Comparison of ENCODE assay signal across 1 cellular context in the genomic region with DNA sequence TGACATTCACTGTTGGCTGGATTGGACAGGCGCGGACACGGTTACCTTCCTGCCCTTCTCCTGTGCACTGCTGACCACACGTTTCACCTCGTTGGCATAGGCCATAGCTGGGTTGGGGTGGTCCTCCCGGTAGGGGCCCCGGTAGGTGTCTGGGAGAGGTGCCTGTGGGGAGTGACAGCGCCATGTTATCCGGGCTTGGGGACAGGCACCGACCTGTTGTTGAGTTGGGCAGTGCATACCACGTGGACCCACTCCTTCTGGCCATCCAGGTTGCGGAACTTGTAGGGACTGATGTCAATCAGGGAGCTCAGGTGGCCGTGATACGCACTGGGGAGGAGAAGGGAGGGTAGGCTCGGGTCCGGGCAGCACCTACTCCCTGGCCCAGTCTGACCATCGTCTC.
TF ChIP-seq lines count a peak whose summit lies in the region.

No MANE protein-coding gene starts in this region.

TF ChIP-seq in H1, 55 proteins besides CTCF, POLR2A, EP300 and RAD21:
- TF ChIP-seq, protein P1, sequence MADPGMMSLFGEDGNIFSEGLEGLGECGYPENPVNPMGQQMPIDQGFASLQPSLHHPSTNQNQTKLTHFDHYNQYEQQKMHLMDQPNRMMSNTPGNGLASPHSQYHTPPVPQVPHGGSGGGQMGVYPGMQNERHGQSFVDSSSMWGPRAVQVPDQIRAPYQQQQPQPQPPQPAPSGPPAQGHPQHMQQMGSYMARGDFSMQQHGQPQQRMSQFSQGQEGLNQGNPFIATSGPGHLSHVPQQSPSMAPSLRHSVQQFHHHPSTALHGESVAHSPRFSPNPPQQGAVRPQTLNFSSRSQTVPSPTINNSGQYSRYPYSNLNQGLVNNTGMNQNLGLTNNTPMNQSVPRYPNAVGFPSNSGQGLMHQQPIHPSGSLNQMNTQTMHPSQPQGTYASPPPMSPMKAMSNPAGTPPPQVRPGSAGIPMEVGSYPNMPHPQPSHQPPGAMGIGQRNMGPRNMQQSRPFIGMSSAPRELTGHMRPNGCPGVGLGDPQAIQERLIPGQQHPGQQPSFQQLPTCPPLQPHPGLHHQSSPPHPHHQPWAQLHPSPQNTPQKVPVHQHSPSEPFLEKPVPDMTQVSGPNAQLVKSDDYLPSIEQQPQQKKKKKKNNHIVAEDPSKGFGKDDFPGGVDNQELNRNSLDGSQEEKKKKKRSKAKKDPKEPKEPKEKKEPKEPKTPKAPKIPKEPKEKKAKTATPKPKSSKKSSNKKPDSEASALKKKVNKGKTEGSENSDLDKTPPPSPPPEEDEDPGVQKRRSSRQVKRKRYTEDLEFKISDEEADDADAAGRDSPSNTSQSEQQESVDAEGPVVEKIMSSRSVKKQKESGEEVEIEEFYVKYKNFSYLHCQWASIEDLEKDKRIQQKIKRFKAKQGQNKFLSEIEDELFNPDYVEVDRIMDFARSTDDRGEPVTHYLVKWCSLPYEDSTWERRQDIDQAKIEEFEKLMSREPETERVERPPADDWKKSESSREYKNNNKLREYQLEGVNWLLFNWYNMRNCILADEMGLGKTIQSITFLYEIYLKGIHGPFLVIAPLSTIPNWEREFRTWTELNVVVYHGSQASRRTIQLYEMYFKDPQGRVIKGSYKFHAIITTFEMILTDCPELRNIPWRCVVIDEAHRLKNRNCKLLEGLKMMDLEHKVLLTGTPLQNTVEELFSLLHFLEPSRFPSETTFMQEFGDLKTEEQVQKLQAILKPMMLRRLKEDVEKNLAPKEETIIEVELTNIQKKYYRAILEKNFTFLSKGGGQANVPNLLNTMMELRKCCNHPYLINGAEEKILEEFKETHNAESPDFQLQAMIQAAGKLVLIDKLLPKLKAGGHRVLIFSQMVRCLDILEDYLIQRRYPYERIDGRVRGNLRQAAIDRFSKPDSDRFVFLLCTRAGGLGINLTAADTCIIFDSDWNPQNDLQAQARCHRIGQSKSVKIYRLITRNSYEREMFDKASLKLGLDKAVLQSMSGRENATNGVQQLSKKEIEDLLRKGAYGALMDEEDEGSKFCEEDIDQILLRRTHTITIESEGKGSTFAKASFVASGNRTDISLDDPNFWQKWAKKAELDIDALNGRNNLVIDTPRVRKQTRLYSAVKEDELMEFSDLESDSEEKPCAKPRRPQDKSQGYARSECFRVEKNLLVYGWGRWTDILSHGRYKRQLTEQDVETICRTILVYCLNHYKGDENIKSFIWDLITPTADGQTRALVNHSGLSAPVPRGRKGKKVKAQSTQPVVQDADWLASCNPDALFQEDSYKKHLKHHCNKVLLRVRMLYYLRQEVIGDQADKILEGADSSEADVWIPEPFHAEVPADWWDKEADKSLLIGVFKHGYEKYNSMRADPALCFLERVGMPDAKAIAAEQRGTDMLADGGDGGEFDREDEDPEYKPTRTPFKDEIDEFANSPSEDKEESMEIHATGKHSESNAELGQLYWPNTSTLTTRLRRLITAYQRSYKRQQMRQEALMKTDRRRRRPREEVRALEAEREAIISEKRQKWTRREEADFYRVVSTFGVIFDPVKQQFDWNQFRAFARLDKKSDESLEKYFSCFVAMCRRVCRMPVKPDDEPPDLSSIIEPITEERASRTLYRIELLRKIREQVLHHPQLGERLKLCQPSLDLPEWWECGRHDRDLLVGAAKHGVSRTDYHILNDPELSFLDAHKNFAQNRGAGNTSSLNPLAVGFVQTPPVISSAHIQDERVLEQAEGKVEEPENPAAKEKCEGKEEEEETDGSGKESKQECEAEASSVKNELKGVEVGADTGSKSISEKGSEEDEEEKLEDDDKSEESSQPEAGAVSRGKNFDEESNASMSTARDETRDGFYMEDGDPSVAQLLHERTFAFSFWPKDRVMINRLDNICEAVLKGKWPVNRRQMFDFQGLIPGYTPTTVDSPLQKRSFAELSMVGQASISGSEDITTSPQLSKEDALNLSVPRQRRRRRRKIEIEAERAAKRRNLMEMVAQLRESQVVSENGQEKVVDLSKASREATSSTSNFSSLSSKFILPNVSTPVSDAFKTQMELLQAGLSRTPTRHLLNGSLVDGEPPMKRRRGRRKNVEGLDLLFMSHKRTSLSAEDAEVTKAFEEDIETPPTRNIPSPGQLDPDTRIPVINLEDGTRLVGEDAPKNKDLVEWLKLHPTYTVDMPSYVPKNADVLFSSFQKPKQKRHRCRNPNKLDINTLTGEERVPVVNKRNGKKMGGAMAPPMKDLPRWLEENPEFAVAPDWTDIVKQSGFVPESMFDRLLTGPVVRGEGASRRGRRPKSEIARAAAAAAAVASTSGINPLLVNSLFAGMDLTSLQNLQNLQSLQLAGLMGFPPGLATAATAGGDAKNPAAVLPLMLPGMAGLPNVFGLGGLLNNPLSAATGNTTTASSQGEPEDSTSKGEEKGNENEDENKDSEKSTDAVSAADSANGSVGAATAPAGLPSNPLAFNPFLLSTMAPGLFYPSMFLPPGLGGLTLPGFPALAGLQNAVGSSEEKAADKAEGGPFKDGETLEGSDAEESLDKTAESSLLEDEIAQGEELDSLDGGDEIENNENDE (IDR thresholded peaks at IDR 0.05; ENCODE audit: insufficient replicate concordance, low read length) = no peak
- TF ChIP-seq BRCA1 (IDR thresholded peaks at IDR 0.05; ENCODE audit: low read depth, low read length) (no peak), KDM4A (IDR thresholded peaks at IDR 0.05; ENCODE audit: low read depth, low read length, severe bottlenecking) (no peak), CREB1 (IDR thresholded peaks at IDR 0.05) (no peak), SP1 (IDR thresholded peaks at IDR 0.05; ENCODE audit: low read depth, low read length) (no peak), CHD2 (IDR thresholded peaks at IDR 0.05; ENCODE audit: low read length) (no peak), TEAD4 (IDR thresholded peaks at IDR 0.05; ENCODE audit: low read depth, low read length) (no peak), BACH1 (IDR thresholded peaks at IDR 0.05; ENCODE audit: low read length) (no peak)
- TF ChIP-seq, protein P2, sequence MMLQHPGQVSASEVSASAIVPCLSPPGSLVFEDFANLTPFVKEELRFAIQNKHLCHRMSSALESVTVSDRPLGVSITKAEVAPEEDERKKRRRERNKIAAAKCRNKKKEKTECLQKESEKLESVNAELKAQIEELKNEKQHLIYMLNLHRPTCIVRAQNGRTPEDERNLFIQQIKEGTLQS (IDR thresholded peaks at IDR 0.05; ENCODE audit: insufficient read depth, low read depth, low read length) = no peak
- TF ChIP-seq, protein P3, sequence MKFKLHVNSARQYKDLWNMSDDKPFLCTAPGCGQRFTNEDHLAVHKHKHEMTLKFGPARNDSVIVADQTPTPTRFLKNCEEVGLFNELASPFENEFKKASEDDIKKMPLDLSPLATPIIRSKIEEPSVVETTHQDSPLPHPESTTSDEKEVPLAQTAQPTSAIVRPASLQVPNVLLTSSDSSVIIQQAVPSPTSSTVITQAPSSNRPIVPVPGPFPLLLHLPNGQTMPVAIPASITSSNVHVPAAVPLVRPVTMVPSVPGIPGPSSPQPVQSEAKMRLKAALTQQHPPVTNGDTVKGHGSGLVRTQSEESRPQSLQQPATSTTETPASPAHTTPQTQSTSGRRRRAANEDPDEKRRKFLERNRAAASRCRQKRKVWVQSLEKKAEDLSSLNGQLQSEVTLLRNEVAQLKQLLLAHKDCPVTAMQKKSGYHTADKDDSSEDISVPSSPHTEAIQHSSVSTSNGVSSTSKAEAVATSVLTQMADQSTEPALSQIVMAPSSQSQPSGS (IDR thresholded peaks at IDR 0.05; ENCODE audit: low read length) = no peak
- TF ChIP-seq, protein P4, sequence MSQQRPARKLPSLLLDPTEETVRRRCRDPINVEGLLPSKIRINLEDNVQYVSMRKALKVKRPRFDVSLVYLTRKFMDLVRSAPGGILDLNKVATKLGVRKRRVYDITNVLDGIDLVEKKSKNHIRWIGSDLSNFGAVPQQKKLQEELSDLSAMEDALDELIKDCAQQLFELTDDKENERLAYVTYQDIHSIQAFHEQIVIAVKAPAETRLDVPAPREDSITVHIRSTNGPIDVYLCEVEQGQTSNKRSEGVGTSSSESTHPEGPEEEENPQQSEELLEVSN (IDR thresholded peaks at IDR 0.05) = no peak
